1 cellular context compared by ENCODE assay signal in the genomic region with DNA sequence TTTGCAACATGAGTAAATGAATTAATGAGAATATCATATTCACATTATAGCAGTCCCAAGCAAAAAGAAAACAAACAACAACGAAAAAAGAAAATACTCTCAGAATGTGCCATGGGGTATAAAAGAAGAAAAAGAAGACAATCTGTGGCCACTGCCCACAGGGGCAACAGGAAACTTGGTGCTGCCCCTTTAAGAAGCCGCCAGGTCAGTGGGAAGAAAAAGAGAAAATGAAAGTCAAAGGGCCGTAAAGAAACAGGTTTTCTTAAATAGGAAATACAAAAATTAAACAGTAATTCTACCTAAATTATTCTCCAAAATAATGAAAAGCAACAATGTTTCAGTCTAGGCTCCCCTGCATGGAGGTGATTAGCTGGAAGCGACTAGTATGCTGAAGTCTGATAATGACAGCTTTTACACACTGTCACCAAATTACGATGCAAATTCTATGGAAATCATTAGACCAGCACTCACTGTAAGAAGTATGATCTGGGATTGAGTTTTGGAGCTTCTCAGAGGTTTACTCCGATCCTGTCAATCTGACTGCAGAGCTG.
TF ChIP-seq lines count a peak whose summit lies in the region.

No MANE protein-coding gene starts in this region.

TF ChIP-seq in WTC11, 78 proteins besides CTCF, POLR2A, EP300 and RAD21 (continued from another document):
- TF ChIP-seq, protein P1, sequence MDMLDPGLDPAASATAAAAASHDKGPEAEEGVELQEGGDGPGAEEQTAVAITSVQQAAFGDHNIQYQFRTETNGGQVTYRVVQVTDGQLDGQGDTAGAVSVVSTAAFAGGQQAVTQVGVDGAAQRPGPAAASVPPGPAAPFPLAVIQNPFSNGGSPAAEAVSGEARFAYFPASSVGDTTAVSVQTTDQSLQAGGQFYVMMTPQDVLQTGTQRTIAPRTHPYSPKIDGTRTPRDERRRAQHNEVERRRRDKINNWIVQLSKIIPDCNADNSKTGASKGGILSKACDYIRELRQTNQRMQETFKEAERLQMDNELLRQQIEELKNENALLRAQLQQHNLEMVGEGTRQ (CRISPR knock-in tag; IDR thresholded peaks at IDR 0.05) = no peak
- TF ChIP-seq, protein P2, sequence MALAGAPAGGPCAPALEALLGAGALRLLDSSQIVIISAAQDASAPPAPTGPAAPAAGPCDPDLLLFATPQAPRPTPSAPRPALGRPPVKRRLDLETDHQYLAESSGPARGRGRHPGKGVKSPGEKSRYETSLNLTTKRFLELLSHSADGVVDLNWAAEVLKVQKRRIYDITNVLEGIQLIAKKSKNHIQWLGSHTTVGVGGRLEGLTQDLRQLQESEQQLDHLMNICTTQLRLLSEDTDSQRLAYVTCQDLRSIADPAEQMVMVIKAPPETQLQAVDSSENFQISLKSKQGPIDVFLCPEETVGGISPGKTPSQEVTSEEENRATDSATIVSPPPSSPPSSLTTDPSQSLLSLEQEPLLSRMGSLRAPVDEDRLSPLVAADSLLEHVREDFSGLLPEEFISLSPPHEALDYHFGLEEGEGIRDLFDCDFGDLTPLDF (CRISPR knock-in tag; IDR thresholded peaks at IDR 0.05) = no peak
- no peak for TF ChIP-seq SOX15 (CRISPR knock-in tag; IDR thresholded peaks at IDR 0.05)
- TF ChIP-seq HMGA2 (CRISPR knock-in tag; IDR thresholded peaks at IDR 0.05) = no peak
- no peak for TF ChIP-seq CREB1 (CRISPR knock-in tag; IDR thresholded peaks at IDR 0.05)
- no peak for TF ChIP-seq GTF2I (CRISPR knock-in tag; conservative IDR thresholded peaks at IDR 0.05)
- TF ChIP-seq, protein P3, sequence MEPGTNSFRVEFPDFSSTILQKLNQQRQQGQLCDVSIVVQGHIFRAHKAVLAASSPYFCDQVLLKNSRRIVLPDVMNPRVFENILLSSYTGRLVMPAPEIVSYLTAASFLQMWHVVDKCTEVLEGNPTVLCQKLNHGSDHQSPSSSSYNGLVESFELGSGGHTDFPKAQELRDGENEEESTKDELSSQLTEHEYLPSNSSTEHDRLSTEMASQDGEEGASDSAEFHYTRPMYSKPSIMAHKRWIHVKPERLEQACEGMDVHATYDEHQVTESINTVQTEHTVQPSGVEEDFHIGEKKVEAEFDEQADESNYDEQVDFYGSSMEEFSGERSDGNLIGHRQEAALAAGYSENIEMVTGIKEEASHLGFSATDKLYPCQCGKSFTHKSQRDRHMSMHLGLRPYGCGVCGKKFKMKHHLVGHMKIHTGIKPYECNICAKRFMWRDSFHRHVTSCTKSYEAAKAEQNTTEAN (CRISPR knock-in tag; IDR thresholded peaks at IDR 0.05) = no peak
- TF ChIP-seq, protein P4, sequence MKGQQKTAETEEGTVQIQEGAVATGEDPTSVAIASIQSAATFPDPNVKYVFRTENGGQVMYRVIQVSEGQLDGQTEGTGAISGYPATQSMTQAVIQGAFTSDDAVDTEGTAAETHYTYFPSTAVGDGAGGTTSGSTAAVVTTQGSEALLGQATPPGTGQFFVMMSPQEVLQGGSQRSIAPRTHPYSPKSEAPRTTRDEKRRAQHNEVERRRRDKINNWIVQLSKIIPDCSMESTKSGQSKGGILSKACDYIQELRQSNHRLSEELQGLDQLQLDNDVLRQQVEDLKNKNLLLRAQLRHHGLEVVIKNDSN (CRISPR knock-in tag; IDR thresholded peaks at IDR 0.05) = no peak
- TF ChIP-seq ZBTB21 (CRISPR knock-in tag; IDR thresholded peaks at IDR 0.05; ENCODE audit: borderline replicate concordance) = no peak
- TF ChIP-seq, protein P5, sequence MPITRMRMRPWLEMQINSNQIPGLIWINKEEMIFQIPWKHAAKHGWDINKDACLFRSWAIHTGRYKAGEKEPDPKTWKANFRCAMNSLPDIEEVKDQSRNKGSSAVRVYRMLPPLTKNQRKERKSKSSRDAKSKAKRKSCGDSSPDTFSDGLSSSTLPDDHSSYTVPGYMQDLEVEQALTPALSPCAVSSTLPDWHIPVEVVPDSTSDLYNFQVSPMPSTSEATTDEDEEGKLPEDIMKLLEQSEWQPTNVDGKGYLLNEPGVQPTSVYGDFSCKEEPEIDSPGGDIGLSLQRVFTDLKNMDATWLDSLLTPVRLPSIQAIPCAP (CRISPR knock-in tag; IDR thresholded peaks at IDR 0.05) = no peak
